18 cellular contexts compared by ENCODE assay signal in genomic region chr1:40276122-40276521, GRCh38. TPM values are rescaled to one million over a fixed set of nuclear protein-coding genes. Genes with fewer than 3 reads are reported as not detected.
DNase-seq lines count a peak whose midpoint lies in the region; ATAC-seq and TF ChIP-seq lines count a peak whose summit lies in the region.
"Had no signal": no experiment of that assay in that cellular context is flagged by ENCODE, and none has a peak within 500 bp of the region (broad histone marks: within the 10 kb centered on the region; RNA-seq: fewer than 3 reads in every experiment).

No MANE protein-coding gene starts in this region.

- H3K4me1 ChIP-seq in left ventricle myocardium inferior (peaks cover 19% of the 10 kb centered on the region), lower lobe of right lung (no peaks in the 10 kb centered on the region)

- peak overlapping the region; percentile 45 for H3K27ac Mint-ChIP-seq in central memory CD8-positive, alpha-beta T cell (ENCODE audit: low read depth)
- no peak overlapping the region for H3K27ac Mint-ChIP-seq in glutamatergic neuron (ENCODE audit: unreplicated experiment)

- H3K4me3 ChIP-seq in left ventricle myocardium inferior, result no peak overlapping the region
- H3K4me3 ChIP-seq in SK-N-MC, result no peak overlapping the region
- no peak overlapping the region for H3K4me3 ChIP-seq in lower lobe of right lung
- H3K4me3 ChIP-seq: GM23248 had no signal

- H3K27me3 ChIP-seq in left ventricle myocardium inferior (ENCODE audit: low read depth) (no peaks in the 10 kb centered on the region), lower lobe of right lung (ENCODE audit: low read depth) (no peaks in the 10 kb centered on the region)

- peaks cover 80% of the 10 kb centered on the region for H3K36me3 ChIP-seq in left ventricle myocardium inferior
- H3K36me3 ChIP-seq in SK-N-MC (ENCODE audit: insufficient read depth, low read length), result peaks cover 41% of the 10 kb centered on the region
- H3K36me3 ChIP-seq in lower lobe of right lung, result peaks cover 80% of the 10 kb centered on the region

- DNase-seq in left ventricle myocardium inferior (no peak), left cardiac atrium (no peak), SK-N-MC (ENCODE audit: low read depth, low spot score) (no peak), glutamatergic neuron (no peak), NCI-H1436 treated with DMSO at 0.1 percent for 48 hours (lab: John Stamatoyannopoulos, UW) (no peak), lower lobe of right lung (no peak)
- DNase-seq in central memory CD8-positive, alpha-beta T cell (ENCODE audit: low spot score in 2 of 2), result no peak
- DNase-seq: CD4-positive, CD25-positive, alpha-beta regulatory T cell; DMS79; GM23248; KBM-7; MV-4-11; NCI-H1417; NCI-H2029; NCI-H2171; NCI-H446; OCI-M1 had no signal

- ATAC-seq in left cardiac atrium (no peak), lower lobe of right lung (no peak)
- no peak for ATAC-seq in central memory CD8-positive, alpha-beta T cell (replicated peaks; ENCODE audit: extremely low read depth, poor library complexity, severe bottlenecking)

- peak overlapping the region; percentile 12 for H3K27ac ChIP-seq in left ventricle myocardium inferior (replicated peaks)
- H3K27ac ChIP-seq in SK-N-MC, result 0 out of 2 replicates have a peak overlapping the region, but pooled peaks have one; percentile 52
- no peak overlapping the region for H3K27ac ChIP-seq in lower lobe of right lung
- H3K27ac ChIP-seq: GM23248 had no signal

- H3K4me3 Mint-ChIP-seq in central memory CD8-positive, alpha-beta T cell, result no peak overlapping the region
- no peak overlapping the region for H3K4me3 Mint-ChIP-seq in glutamatergic neuron (ENCODE audit: unreplicated experiment)
- H3K4me3 Mint-ChIP-seq: CD4-positive, CD25-positive, alpha-beta regulatory T cell had no signal

- peaks cover 38% of the 10 kb centered on the region for H3K36me3 Mint-ChIP-seq in central memory CD8-positive, alpha-beta T cell (ENCODE audit: insufficient read depth)
- no peaks in the 10 kb centered on the region for H3K36me3 Mint-ChIP-seq in glutamatergic neuron (ENCODE audit: unreplicated experiment)

- H3K9me3 ChIP-seq in left ventricle myocardium inferior (replicated peaks), result no peaks in the 10 kb centered on the region
- no peaks in the 10 kb centered on the region for H3K9me3 ChIP-seq in SK-N-MC (ENCODE audit: low read depth, low read length)
- H3K9me3 ChIP-seq in lower lobe of right lung, result no peaks in the 10 kb centered on the region

- H3K9ac ChIP-seq in SK-N-MC (ENCODE audit: insufficient read length), result no peak overlapping the region
- H3K9ac ChIP-seq: GM23248 had no signal

- H3K9me3 Mint-ChIP-seq in central memory CD8-positive, alpha-beta T cell, result no peaks in the 10 kb centered on the region
- H3K9me3 Mint-ChIP-seq in glutamatergic neuron (ENCODE audit: unreplicated experiment), result no peaks in the 10 kb centered on the region
- H3K9me3 Mint-ChIP-seq: CD4-positive, CD25-positive, alpha-beta regulatory T cell had no signal

- intact Hi-C loops in left ventricle myocardium inferior (cut with micrococcal nuclease), result no loop called here
- intact Hi-C loops in left cardiac atrium (cut with DNase I), result no loop called here
- intact Hi-C loops in lower lobe of right lung (cut with DNase I), result no loop called here

- H3K4me1 Mint-ChIP-seq in central memory CD8-positive, alpha-beta T cell, result peaks cover 5% of the 10 kb centered on the region
- H3K4me1 Mint-ChIP-seq in glutamatergic neuron (ENCODE audit: low read depth, unreplicated experiment), result no peaks in the 10 kb centered on the region

- no peaks in the 10 kb centered on the region for H3K27me3 Mint-ChIP-seq in central memory CD8-positive, alpha-beta T cell
- H3K27me3 Mint-ChIP-seq in glutamatergic neuron (ENCODE audit: unreplicated experiment), result no peaks in the 10 kb centered on the region
- H3K27me3 Mint-ChIP-seq: CD4-positive, CD25-positive, alpha-beta regulatory T cell had no signal

- TF ChIP-seq CTCF in left ventricle myocardium inferior (IDR thresholded peaks at IDR 0.05; ENCODE audit: borderline replicate concordance) (no peak), glutamatergic neuron (IDR thresholded peaks at IDR 0.05; ENCODE audit: partially characterized antibody, unreplicated experiment) (no peak), lower lobe of right lung (IDR thresholded peaks at IDR 0.05) (no peak)

RNA-seq across cellular contexts. Expression of gene ZMPSTE24, which starts 18.1 kb away (rescaled TPM):
- total RNA-seq in left ventricle myocardium inferior, result 33.8 TPM
- 10 to 100 TPM; 33.7 to 42.0 TPM for total RNA-seq in left cardiac atrium
- 32.8 TPM for total RNA-seq in glutamatergic neuron (ENCODE audit: unreplicated experiment)
- 42.5 TPM for total RNA-seq in lower lobe of right lung

RNA-seq across cellular contexts. Expression of gene TMCO2, which starts 28.4 kb away (rescaled TPM):
- total RNA-seq in left ventricle myocardium inferior (not detected), left cardiac atrium (not detected), glutamatergic neuron (ENCODE audit: unreplicated experiment) (not detected), lower lobe of right lung (not detected)
- total RNA-seq: CD4-positive, CD25-positive, alpha-beta regulatory T cell; GM23248; RPMI7951 had no signal

RNA-seq across cellular contexts. Expression of gene COL9A2, which starts 41.0 kb away (rescaled TPM):
- total RNA-seq in left ventricle myocardium inferior (0.27 TPM), left cardiac atrium (1 to 10 TPM in 1 of 2 donors, under 1 TPM in 1; 0.53 to 1.2 TPM), glutamatergic neuron (ENCODE audit: unreplicated experiment) (3.3 TPM), lower lobe of right lung (7.6 TPM)
